Comparison of ENCODE assay signal across 9 cellular contexts in genomic region chr9:98410185-98410697, GRCh38.
DNase-seq lines count a peak whose midpoint lies in the region; ATAC-seq and TF ChIP-seq lines count a peak whose summit lies in the region.
"Had no signal": no experiment of that assay in that cellular context is flagged by ENCODE, and none has a peak within 500 bp of the region (broad histone marks: within the 10 kb centered on the region; RNA-seq: fewer than 3 reads in every experiment).

No MANE protein-coding gene starts in this region.

- no peak for TF ChIP-seq EP300 in transverse colon (IDR thresholded peaks at IDR 0.05; ENCODE audit: low read depth)

- WGBS in transverse colon (ENCODE audit: low coverage in 1 of 2), 2 donors: 34 to 44% methylated on average over 5 to 8 of the region's 8 CpGs

- no peaks in the 10 kb centered on the region for H3K4me1 ChIP-seq in transverse colon
- H3K4me1 ChIP-seq: HAP-1 had no signal

- TF ChIP-seq CTCF in transverse colon (IDR thresholded peaks at IDR 0.05): no peak

- H3K9me3 ChIP-seq in T-helper 17 cell (ENCODE audit: control insufficient read depth, low read length, poor library complexity, severe bottlenecking): no peaks in the 10 kb centered on the region
- no peaks in the 10 kb centered on the region for H3K9me3 ChIP-seq in transverse colon
- H3K9me3 ChIP-seq: HAP-1 had no signal

- no peaks in the 10 kb centered on the region for H3K36me3 ChIP-seq in transverse colon
- H3K36me3 ChIP-seq: HAP-1 had no signal

- peaks cover 72% of the 10 kb centered on the region for H3K27me3 Mint-ChIP-seq in T-helper 17 cell

- peaks cover 3% of the 10 kb centered on the region for H3K36me3 Mint-ChIP-seq in T-helper 17 cell (ENCODE audit: low read depth)

- no peaks in the 10 kb centered on the region for H3K27me3 ChIP-seq in transverse colon

- in situ Hi-C loops in transverse colon (cut with MboI; ENCODE audit: low pct_ligation_motif_present in 1 of 4, low pct_unique_long_range_greater_than_20kb in 1 of 4, low sequenced_read_pairs in 3 of 4): loop anchor here in 1 of 4 donors (10.0 kb wide), 1 partner anchor 55 kb away; no protein-coding TSS in a partner anchor

- intact Hi-C loops in posterior cingulate gyrus (cut with DNase I): no loop called here
- intact Hi-C loops in transverse colon (cut with DNase I; ENCODE audit: low total_unique reads): no loop called here

- H3K27ac Mint-ChIP-seq in T-helper 17 cell: peak overlapping the region; percentile 41

- H3K27ac ChIP-seq in transverse colon: no peak overlapping the region

- TF ChIP-seq POLR2A in transverse colon (IDR thresholded peaks at IDR 0.05): no peak

- ATAC-seq in T-helper 17 cell (no peak), GM19455 (IDR thresholded peaks at IDR 0.05; ENCODE audit: unreplicated experiment) (no peak)

- H3K4me1 Mint-ChIP-seq in T-helper 17 cell: peaks cover 2% of the 10 kb centered on the region

- H3K4me3 ChIP-seq in transverse colon: no peak overlapping the region
- H3K4me3 ChIP-seq: HAP-1 had no signal

- no peak overlapping the region for H3K4me3 Mint-ChIP-seq in T-helper 17 cell

- DNase-seq in H4 (ENCODE audit: low spot score) (peak; percentile 31), T-helper 17 cell (no peak), glomerular visceral epithelial cell (ENCODE audit: extremely low spot score) (peak; percentile 30), posterior cingulate gyrus (peak in 6 of 10 donors; percentile 42 to 92 (median 58)), 8988T (no peak), transverse colon (no peak), GOT3 (lab: John Stamatoyannopoulos, UW) (no peak)

Comparison
In these comparisons a context has a peak if more than half of its experiments do, and no peak if none do; other contexts are left out.
1. DNase-seq: peak in H4 (single experiment), glomerular visceral epithelial cell (single experiment) and posterior cingulate gyrus (6 of 10); none in T-helper 17 cell (0 of 3), 8988T (single experiment), transverse colon (single experiment) and GOT3 (single experiment).